ENCODE assay signal across 2 cellular contexts in the genomic region with DNA sequence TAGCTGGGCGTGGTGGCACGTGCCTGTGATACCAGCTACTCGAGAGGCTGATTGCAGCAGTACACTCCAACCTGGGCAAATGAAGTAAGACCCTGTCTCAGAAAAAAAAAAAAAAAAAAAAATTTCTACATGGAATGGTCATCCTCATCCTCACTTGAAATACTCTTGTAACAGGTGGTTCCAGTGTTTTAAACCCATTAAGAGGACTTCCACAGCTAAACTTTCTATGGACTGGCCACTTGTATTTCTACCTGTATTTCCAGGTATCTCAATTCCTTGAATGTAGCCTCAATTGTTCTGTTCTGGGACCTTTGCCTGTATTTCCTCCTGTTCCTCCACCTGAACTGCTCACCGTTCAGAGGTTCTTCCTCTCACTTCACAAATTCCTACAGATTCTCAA.
TF ChIP-seq lines count a peak whose summit lies in the region.

No MANE protein-coding gene starts in this region.

TF ChIP-seq in HEK293, 187 proteins besides CTCF, POLR2A, EP300 and RAD21:
- TF ChIP-seq ZNF629 (tag by site-specific recombination; IDR thresholded peaks at IDR 0.05) (no peak), ZNF140 (tag by site-specific recombination; IDR thresholded peaks at IDR 0.05) (no peak), ZNF146 (tag by site-specific recombination; IDR thresholded peaks at IDR 0.05) (no peak), SCRT2 (tag by site-specific recombination; IDR thresholded peaks at IDR 0.05) (peak; percentile 56; the same call in 1 of the 2 replicates)

TF ChIP-seq in K562, 482 proteins besides CTCF, POLR2A, EP300 and RAD21:
- TF ChIP-seq POLR2AphosphoS2 (IDR thresholded peaks at IDR 0.05; ENCODE audit: low read length) (peak; percentile 65; the same call in 1 of the 2 replicates), ZNF764 (CRISPR knock-in tag; IDR thresholded peaks at IDR 0.05; ENCODE audit: low read depth) (no peak)
TF ChIP-seq in K562: peak in this region for 1.
